8 cellular contexts compared by ENCODE assay signal in the genomic region with DNA sequence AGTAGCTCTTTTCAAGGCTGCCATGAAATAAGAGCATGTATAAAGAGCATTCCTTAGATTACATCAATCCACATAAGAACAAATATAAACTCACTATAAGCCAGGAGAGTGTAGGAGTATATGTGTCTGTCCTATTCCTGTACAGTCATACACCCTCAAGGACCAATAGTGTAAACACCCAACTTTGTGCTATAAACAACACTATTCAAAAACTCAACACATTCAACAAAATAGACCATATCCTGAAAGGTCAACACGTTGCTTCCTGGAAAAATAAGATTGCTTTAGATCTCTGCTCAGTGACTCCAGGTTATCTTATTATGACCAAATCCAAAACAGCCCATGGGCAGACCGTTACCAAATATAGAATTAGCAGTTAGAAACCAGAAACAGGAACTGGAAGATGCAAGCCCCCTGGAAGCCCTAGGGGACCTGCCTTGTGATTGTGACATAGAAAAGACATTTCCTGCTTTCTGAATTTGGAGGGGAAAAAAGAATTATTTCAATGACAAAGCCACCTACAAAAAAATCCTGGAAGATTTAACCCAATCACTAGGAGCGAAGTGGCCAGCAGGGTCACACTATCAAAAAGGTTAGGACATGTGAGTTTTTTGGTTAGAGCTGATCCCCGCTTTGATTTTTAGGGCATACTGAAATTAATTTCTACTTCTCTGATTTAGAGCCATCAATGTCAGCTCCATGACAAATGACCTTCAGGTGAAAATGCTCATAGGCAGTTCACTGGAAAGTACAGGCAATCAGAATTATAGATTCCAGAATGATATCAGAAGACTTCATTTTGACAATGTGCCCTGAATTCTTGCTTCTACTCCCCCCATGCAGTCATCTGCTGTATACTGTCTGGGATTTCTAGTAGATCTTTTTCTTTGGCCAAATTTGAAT. TPM values are rescaled to one million over a fixed set of nuclear protein-coding genes. Genes with fewer than 3 reads are reported as not detected.
DNase-seq lines count a peak whose midpoint lies in the region; ATAC-seq, FAIRE-seq and TF ChIP-seq lines count a peak whose summit lies in the region.

No MANE protein-coding gene starts in this region.

- peaks cover 3% of the 10 kb centered on the region for H3K27me3 Mint-ChIP-seq in endothelial cell (ENCODE audit: unreplicated experiment)

- H3K4me3 Mint-ChIP-seq in endothelial cell (ENCODE audit: unreplicated experiment), result no peak overlapping the region

- peaks cover 27% of the 10 kb centered on the region for H3K4me1 Mint-ChIP-seq in endothelial cell (ENCODE audit: unreplicated experiment)

- H3K36me3 Mint-ChIP-seq in endothelial cell (ENCODE audit: low read depth, unreplicated experiment), result peaks cover 15% of the 10 kb centered on the region

- FAIRE-seq in D721Med (lab: Jason Lieb, UNC), result peak; percentile 89

- no peaks in the 10 kb centered on the region for H3K27me3 ChIP-seq in subcutaneous abdominal adipose tissue (ENCODE audit: control insufficient read depth in 5 of 5, insufficient read depth in 4 of 5, low read length in 5 of 5)

- H3K27ac Mint-ChIP-seq in endothelial cell (ENCODE audit: unreplicated experiment), result peak overlapping the region; percentile 92

- H3K4me1 ChIP-seq in subcutaneous abdominal adipose tissue (ENCODE audit: control insufficient read depth in 5 of 5, insufficient read depth in 5 of 5, low read length in 5 of 5), result peaks cover 2 to 48% (median 23%) of the 10 kb centered on the region in 5 donors

- ATAC-seq in GM21447 (IDR thresholded peaks at IDR 0.05; ENCODE audit: unreplicated experiment) (peak; percentile 66), HG03469 (IDR thresholded peaks at IDR 0.05; ENCODE audit: unreplicated experiment) (no peak)

- peaks cover 8 to 24% (median 11%) of the 10 kb centered on the region in 5 donors for H3K36me3 ChIP-seq in subcutaneous abdominal adipose tissue (ENCODE audit: control insufficient read depth in 5 of 5, insufficient read depth in 5 of 5, low read length in 5 of 5)

- DNase-seq in D721Med (ENCODE audit: insufficient read length, low spot score), result no peak
- DNase-seq in NCI-H226, result peak; percentile 11
- no peak for DNase-seq in endothelial cell (ENCODE audit: low spot score)
- DNase-seq in DMS153 treated with DMSO at 0.1 percent for 48 hours (lab: John Stamatoyannopoulos, UW; ENCODE audit: unreplicated experiment), result no peak
- no peak for DNase-seq in D341Med (ENCODE audit: low spot score)

- no peaks in the 10 kb centered on the region for H3K9me3 Mint-ChIP-seq in endothelial cell (ENCODE audit: unreplicated experiment)

- H3K9ac ChIP-seq in subcutaneous abdominal adipose tissue (ENCODE audit: low read length in 5 of 5), result no peak overlapping the region

- no peaks in the 10 kb centered on the region for H3K9me3 ChIP-seq in subcutaneous abdominal adipose tissue (ENCODE audit: control insufficient read depth in 5 of 5, low read length in 5 of 5)

- peak overlapping the region; percentile 52 for H3K27ac ChIP-seq in subcutaneous abdominal adipose tissue (ENCODE audit: low read depth, low read length)

- TF ChIP-seq CTCF in D721Med (IDR thresholded peaks at IDR 0.05; ENCODE audit: insufficient read depth, missing control alignments) (no peak), endothelial cell (IDR thresholded peaks at IDR 0.05; ENCODE audit: unreplicated experiment) (no peak)

- no peak overlapping the region for H3K4me3 ChIP-seq in subcutaneous abdominal adipose tissue (ENCODE audit: low read depth in 1 of 5, low read length in 5 of 5)

RNA-seq across cellular contexts. Expression of a gene that starts 59.9 kb away (rescaled TPM):
- total RNA-seq in endothelial cell (ENCODE audit: unreplicated experiment), result 20.1 TPM
